18 cellular contexts compared by ENCODE assay signal in the genomic region with DNA sequence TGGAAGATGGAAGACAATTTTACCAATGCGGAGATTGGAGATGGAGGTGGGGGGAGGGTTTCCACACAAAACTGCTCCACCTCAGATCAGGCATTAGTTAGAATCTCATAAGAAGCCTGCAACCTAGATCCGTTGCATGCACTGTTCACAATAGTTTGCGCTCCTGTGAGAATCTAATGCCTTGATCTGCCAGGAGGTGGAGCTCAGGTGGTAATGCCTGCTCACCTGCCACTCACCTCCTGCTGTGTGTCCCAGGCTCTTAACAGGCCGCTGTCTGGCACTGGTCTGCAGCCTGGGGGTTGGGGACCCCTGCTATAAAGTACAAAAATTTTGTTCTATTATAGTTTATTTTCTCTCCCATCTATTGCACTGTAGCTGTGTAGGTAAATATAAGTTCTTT.
DNase-seq lines count a peak whose midpoint lies in the region; ATAC-seq and TF ChIP-seq lines count a peak whose summit lies in the region.
"Had no signal": no experiment of that assay in that cellular context is flagged by ENCODE, and none has a peak within 500 bp of the region (broad histone marks: within the 10 kb centered on the region; RNA-seq: fewer than 3 reads in every experiment).

No MANE protein-coding gene starts in this region.

- H3K9me3 ChIP-seq in H9 (ENCODE audit: control insufficient read depth, low read depth, low read length) (no peaks in the 10 kb centered on the region), WERI-Rb-1 (ENCODE audit: severe bottlenecking) (peaks cover 2% of the 10 kb centered on the region), iPS DF 6.9 (ENCODE audit: control insufficient read depth, insufficient read depth, low read length) (no peaks in the 10 kb centered on the region), ovary (no peaks in the 10 kb centered on the region)
- H3K9me3 ChIP-seq: HAP-1 had no signal

- intact Hi-C loops in sciatic nerve (cut with DNase I) (no loop called here), ovary (cut with DNase I) (no loop called here)

- no peaks in the 10 kb centered on the region for H3K23me2 ChIP-seq in H9 (ENCODE audit: insufficient read length, low read depth, low read length, poor library complexity, severe bottlenecking)

- no peak for TF ChIP-seq EP300 in ovary (IDR thresholded peaks at IDR 0.05)

- H2BK12ac ChIP-seq in H9 (ENCODE audit: insufficient read length, low read depth, low read length), result no peak overlapping the region

- no peaks in the 10 kb centered on the region for H3K79me2 ChIP-seq in H9 (ENCODE audit: insufficient read depth, low read length)

- H2BK120ac ChIP-seq in H9 (ENCODE audit: low read depth, low read length, poor library complexity, severe bottlenecking), result no peak overlapping the region

- no peak overlapping the region for H4K91ac ChIP-seq in H9 (ENCODE audit: insufficient read length, low read depth, low read length)

- H2BK20ac ChIP-seq in H9 (ENCODE audit: low read depth, low read length, poor library complexity, severe bottlenecking), result no peak overlapping the region

- H3K4me1 ChIP-seq in H9 (ENCODE audit: insufficient read depth, low read length) (no peaks in the 10 kb centered on the region), iPS DF 6.9 (ENCODE audit: control insufficient read depth, insufficient read depth, low read length) (no peaks in the 10 kb centered on the region), ovary (ENCODE audit: insufficient read depth) (no peaks in the 10 kb centered on the region)
- H3K4me1 ChIP-seq: HAP-1 had no signal

- WGBS in H9 (ENCODE audit: extremely low coverage, insufficient read length, low lambda C conversion rate), result no CpG with 5 or more reads among the region's 4 CpGs
- WGBS in iPS DF 6.9 (ENCODE audit: insufficient coverage, insufficient read length), result no CpG with 5 or more reads among the region's 4 CpGs
- WGBS in ovary, 3 donors, result 63 to 77% (median 68%) methylated on average over 4 of the region's 4 CpGs

- no peak overlapping the region for H3K4me2 ChIP-seq in H9 (ENCODE audit: insufficient read depth, insufficient read length, low read length)

- no peak overlapping the region for H2BK15ac ChIP-seq in H9 (ENCODE audit: low read depth, low read length)

- H3K36me3 Mint-ChIP-seq in H9 (ENCODE audit: insufficient read depth in 1 of 3, low read depth in 3 of 3), result peaks cover 0 to 7% (median 4%) of the 10 kb centered on the region in 3 experiments; a peak in 3 of 7 replicates

- H3K56ac ChIP-seq in H9 (ENCODE audit: insufficient read length, low read depth, low read length), result no peak overlapping the region

- H3K4me3 Mint-ChIP-seq in H9, result no peak overlapping the region
- H3K4me3 Mint-ChIP-seq: B cell; CD4-positive, alpha-beta T cell had no signal

- no peak overlapping the region for H2BK5ac ChIP-seq in H9 (ENCODE audit: insufficient read length, low read length)

- no peak overlapping the region for H4K5ac ChIP-seq in H9 (ENCODE audit: insufficient read length, low read depth, low read length)

- H3K27ac ChIP-seq in C4-2B (no peak overlapping the region), H9 (ENCODE audit: insufficient read length, low read depth, low read length) (no peak overlapping the region), WERI-Rb-1 (no peak overlapping the region), iPS DF 6.9 (ENCODE audit: low read length) (no peak overlapping the region), ovary (no peak overlapping the region)

- no peak overlapping the region for H3K4ac ChIP-seq in H9 (ENCODE audit: low read depth, low read length)

- no peak overlapping the region for H2AFZ ChIP-seq in H9 (ENCODE audit: low read length)

- H3K4me3 ChIP-seq in WERI-Rb-1 (ENCODE audit: low read depth, low read length) (no peak overlapping the region), iPS DF 6.9 (ENCODE audit: low read length) (no peak overlapping the region), ovary (no peak overlapping the region)
- H3K4me3 ChIP-seq: HAP-1 had no signal

- H3K27me3 Mint-ChIP-seq in H9 (ENCODE audit: low read depth), result no peaks in the 10 kb centered on the region; the same call in 1 of the 2 replicates
- H3K27me3 Mint-ChIP-seq: B cell; CD4-positive, alpha-beta T cell had no signal

- no peaks in the 10 kb centered on the region for H3K36me3 ChIP-seq in WERI-Rb-1
- H3K36me3 ChIP-seq in iPS DF 6.9 (ENCODE audit: control insufficient read depth, insufficient read depth, low read length), result no peaks in the 10 kb centered on the region
- no peaks in the 10 kb centered on the region for H3K36me3 ChIP-seq in ovary
- H3K36me3 ChIP-seq: HAP-1 had no signal

- no peak overlapping the region for H2AK5ac ChIP-seq in H9 (ENCODE audit: insufficient read length, low read length)

- no peaks in the 10 kb centered on the region for H3K79me1 ChIP-seq in H9 (ENCODE audit: insufficient read depth, low read depth, low read length, poor library complexity, severe bottlenecking)

- TF ChIP-seq POLR2A in ovary (IDR thresholded peaks at IDR 0.05), result no peak

- no peak overlapping the region for H3K14ac ChIP-seq in H9 (ENCODE audit: insufficient read depth, low read length)

- no peak overlapping the region for H3K18ac ChIP-seq in H9 (ENCODE audit: insufficient read length, low read depth, low read length)

- H3K9me3 Mint-ChIP-seq in H9, result peaks cover 13 to 19% of the 10 kb centered on the region in 2 experiments

- DNase-seq in H9 (peak; percentile 67), WERI-Rb-1 (peak; percentile 17), iPS DF 6.9 (ENCODE audit: low read depth, low spot score) (peak; percentile 31), sciatic nerve (ENCODE audit: low spot score) (no peak), ovary (no peak), kidney glomerular epithelial cell (lab: John Stamatoyannopoulos, UW) (no peak)
- DNase-seq: CD4-positive, alpha-beta T cell; DMS79 treated with DMSO at 0.1 percent for 48 hours; MV-4-11; NCI-H1417; NCI-H187 treated with DMSO at 0.1 percent for 48 hours; NCI-H510A; NK-92 treated with Interleukin-12 subunit alpha and Interleukin-12 subunit beta, amount 100 ng/mL, for 24 hours; OCI-M1; RPMI8226 had no signal

- no peak overlapping the region for H4K8ac ChIP-seq in H9 (replicated peaks; ENCODE audit: insufficient read length, low read depth, low read length)

- TF ChIP-seq CTCF in C4-2B (conservative IDR thresholded peaks at IDR 0.05) (peak; percentile 61), H9 (conservative IDR thresholded peaks at IDR 0.05) (peak; percentile 61), WERI-Rb-1 (IDR thresholded peaks at IDR 0.05; ENCODE audit: low read depth, low read length) (peak; percentile 25; the same call in 1 of the 2 replicates), ovary (IDR thresholded peaks at IDR 0.05) (no peak)

- no peak for ATAC-seq in sciatic nerve

- no peak overlapping the region for H3K27ac Mint-ChIP-seq in H9
- H3K27ac Mint-ChIP-seq: B cell; CD4-positive, alpha-beta T cell had no signal

- H3K27me3 ChIP-seq in H9 (ENCODE audit: insufficient read depth, low read length) (no peaks in the 10 kb centered on the region), WERI-Rb-1 (ENCODE audit: insufficient read depth, low read depth, severe bottlenecking) (no peaks in the 10 kb centered on the region), iPS DF 6.9 (ENCODE audit: control insufficient read depth, insufficient read depth, low read length) (no peaks in the 10 kb centered on the region), ovary (no peaks in the 10 kb centered on the region)

- H4K20me1 ChIP-seq in H9 (ENCODE audit: control insufficient read depth, insufficient read depth, insufficient read length), result no peaks in the 10 kb centered on the region

- 0 out of 4 replicates have a peak, but pooled peaks cover 0 to 2% of the 10 kb centered on the region in 2 experiments for H3K4me1 Mint-ChIP-seq in H9
- H3K4me1 Mint-ChIP-seq: B cell had no signal

- H3T11ph ChIP-seq in H9 (ENCODE audit: low read length), result no peak overlapping the region

- H3K23ac ChIP-seq in H9 (ENCODE audit: insufficient read length, low read depth, low read length), result no peak overlapping the region

- no peak overlapping the region for H3K9ac ChIP-seq in H9 (ENCODE audit: extremely low read depth, insufficient read length, low read length)

Comparison
In these comparisons a context has a peak if more than half of its experiments do, and no peak if none do; other contexts are left out.
1. CTCF ChIP-seq: peak in C4-2B (single experiment), H9 (single experiment) and WERI-Rb-1 (single experiment); none in ovary (0 of 3).
2. DNase-seq: peak in H9 (single experiment), WERI-Rb-1 (single experiment) and iPS DF 6.9 (single experiment); none in sciatic nerve (single experiment), ovary (0 of 5) and kidney glomerular epithelial cell (single experiment).